Comparison of ENCODE assay signal across 1 cellular context in the genomic region with DNA sequence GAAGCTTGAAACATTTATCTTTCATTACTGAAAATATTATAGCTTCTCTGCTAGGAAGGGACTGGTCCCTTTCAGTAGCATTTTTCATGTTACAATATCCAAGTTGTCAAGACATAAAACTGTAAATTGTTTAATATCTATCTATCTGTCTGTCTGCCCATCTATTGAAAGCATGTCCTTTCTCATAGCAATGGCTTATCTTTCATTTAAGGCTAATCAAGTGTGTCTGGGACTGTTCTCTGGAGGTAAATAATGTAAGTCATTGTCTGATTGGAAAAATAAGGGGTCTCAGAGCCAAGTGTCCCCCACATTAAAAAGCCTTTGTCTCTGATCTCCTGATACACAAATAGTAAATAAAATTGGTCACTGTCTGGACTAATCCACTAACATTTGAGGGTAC.
TF ChIP-seq lines count a peak whose summit lies in the region.

No MANE protein-coding gene starts in this region.

TF ChIP-seq in SK-N-SH treated with all-trans-retinoic acid at 6 μM for 48 hours, 23 proteins besides CTCF, POLR2A, EP300 and RAD21 (continued from another document):
- TF ChIP-seq, protein P1, sequence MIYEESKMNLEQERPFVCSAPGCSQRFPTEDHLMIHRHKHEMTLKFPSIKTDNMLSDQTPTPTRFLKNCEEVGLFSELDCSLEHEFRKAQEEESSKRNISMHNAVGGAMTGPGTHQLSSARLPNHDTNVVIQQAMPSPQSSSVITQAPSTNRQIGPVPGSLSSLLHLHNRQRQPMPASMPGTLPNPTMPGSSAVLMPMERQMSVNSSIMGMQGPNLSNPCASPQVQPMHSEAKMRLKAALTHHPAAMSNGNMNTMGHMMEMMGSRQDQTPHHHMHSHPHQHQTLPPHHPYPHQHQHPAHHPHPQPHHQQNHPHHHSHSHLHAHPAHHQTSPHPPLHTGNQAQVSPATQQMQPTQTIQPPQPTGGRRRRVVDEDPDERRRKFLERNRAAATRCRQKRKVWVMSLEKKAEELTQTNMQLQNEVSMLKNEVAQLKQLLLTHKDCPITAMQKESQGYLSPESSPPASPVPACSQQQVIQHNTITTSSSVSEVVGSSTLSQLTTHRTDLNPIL (CRISPR knock-in tag; IDR thresholded peaks at IDR 0.05; ENCODE audit: low read depth) = no peak
- TF ChIP-seq ZC3H10 (CRISPR knock-in tag; IDR thresholded peaks at IDR 0.05) (no peak), BACH2 (CRISPR knock-in tag; IDR thresholded peaks at IDR 0.05; ENCODE audit: borderline replicate concordance) (no peak), CSDC2 (CRISPR knock-in tag; IDR thresholded peaks at IDR 0.05) (no peak), ISL1 (CRISPR knock-in tag; IDR thresholded peaks at IDR 0.05) (no peak)
- TF ChIP-seq, protein P2, sequence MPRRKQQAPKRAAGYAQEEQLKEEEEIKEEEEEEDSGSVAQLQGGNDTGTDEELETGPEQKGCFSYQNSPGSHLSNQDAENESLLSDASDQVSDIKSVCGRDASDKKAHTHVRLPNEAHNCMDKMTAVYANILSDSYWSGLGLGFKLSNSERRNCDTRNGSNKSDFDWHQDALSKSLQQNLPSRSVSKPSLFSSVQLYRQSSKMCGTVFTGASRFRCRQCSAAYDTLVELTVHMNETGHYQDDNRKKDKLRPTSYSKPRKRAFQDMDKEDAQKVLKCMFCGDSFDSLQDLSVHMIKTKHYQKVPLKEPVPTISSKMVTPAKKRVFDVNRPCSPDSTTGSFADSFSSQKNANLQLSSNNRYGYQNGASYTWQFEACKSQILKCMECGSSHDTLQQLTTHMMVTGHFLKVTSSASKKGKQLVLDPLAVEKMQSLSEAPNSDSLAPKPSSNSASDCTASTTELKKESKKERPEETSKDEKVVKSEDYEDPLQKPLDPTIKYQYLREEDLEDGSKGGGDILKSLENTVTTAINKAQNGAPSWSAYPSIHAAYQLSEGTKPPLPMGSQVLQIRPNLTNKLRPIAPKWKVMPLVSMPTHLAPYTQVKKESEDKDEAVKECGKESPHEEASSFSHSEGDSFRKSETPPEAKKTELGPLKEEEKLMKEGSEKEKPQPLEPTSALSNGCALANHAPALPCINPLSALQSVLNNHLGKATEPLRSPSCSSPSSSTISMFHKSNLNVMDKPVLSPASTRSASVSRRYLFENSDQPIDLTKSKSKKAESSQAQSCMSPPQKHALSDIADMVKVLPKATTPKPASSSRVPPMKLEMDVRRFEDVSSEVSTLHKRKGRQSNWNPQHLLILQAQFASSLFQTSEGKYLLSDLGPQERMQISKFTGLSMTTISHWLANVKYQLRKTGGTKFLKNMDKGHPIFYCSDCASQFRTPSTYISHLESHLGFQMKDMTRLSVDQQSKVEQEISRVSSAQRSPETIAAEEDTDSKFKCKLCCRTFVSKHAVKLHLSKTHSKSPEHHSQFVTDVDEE (CRISPR knock-in tag; IDR thresholded peaks at IDR 0.05) = no peak
